In genomic region chr21:34078915-34079314, GRCh38 we compare ENCODE assay signal across 16 cellular contexts. TPM values are rescaled to one million over a fixed set of nuclear protein-coding genes. Genes with fewer than 3 reads are reported as not detected.
DNase-seq lines count a peak whose midpoint lies in the region; ATAC-seq, FAIRE-seq and TF ChIP-seq lines count a peak whose summit lies in the region.
"Had no signal": no experiment of that assay in that cellular context is flagged by ENCODE, and none has a peak within 500 bp of the region (broad histone marks: within the 10 kb centered on the region; RNA-seq: fewer than 3 reads in every experiment).

No MANE protein-coding gene starts in this region.

- H3K27me3 ChIP-seq in BLaER1 = no peaks in the 10 kb centered on the region
- H3K27me3 ChIP-seq: BE2C, gastroesophageal sphincter, testis had no signal

- intact Hi-C loops in activated CD8-positive, alpha-beta T cell treated with anti-CD3 and anti-CD28 coated beads for 36 hours (cut with micrococcal nuclease) = loop anchor here (5.0 kb wide), 3 partner anchors 48 to 132 kb away; no protein-coding TSS in a partner anchor

- FAIRE-seq in urothelium cell line (lab: Jason Lieb, UNC) = no peak

- no peak for TF ChIP-seq CTCF in activated CD8-positive, alpha-beta T cell treated with anti-CD3 and anti-CD28 coated beads for 36 hours (IDR thresholded peaks at IDR 0.05)

- H3K4me3 ChIP-seq in BLaER1 = no peak overlapping the region
- H3K4me3 ChIP-seq: gastroesophageal sphincter, SK-N-MC, testis had no signal

- peaks cover 26% of the 10 kb centered on the region; the same call in 1 of the 2 replicates for H3K36me3 ChIP-seq in BLaER1
- H3K36me3 ChIP-seq: BE2C, gastroesophageal sphincter had no signal

- POLR2A ChIA-PET in activated CD8-positive, alpha-beta T cell treated with anti-CD3 and anti-CD28 coated beads for 36 hours (lab: Charles Lee) = interaction anchor here (0.6 kb wide), 1 partner anchor 145 kb away, joined by 3 read pairs; no protein-coding TSS in a partner anchor

- peaks cover 50% of the 10 kb centered on the region for H3K4me1 ChIP-seq in BLaER1

- peak; percentile 34 for DNase-seq in Daoy (ENCODE audit: low read depth)
- peak; percentile 62 for DNase-seq in activated CD8-positive, alpha-beta T cell treated with anti-CD3 and anti-CD28 coated beads for 36 hours
- peak; percentile 43 to 49 (median 43) for DNase-seq in immature natural killer cell
- DNase-seq in NCI-H774 (lab: John Stamatoyannopoulos, UW) = no peak
- DNase-seq in NOMO-1 treated with dmso at 0.1 percent for 144 hours (lab: John Stamatoyannopoulos, UW; ENCODE audit: unreplicated experiment) = no peak
- DNase-seq in urothelium cell line (ENCODE audit: low spot score) = no peak
- DNase-seq in kidney glomerular epithelial cell (lab: John Stamatoyannopoulos, UW) = no peak
- DNase-seq: aorta; BE2C; effector CD8-positive, alpha-beta T cell; GF-D8; NCI-H187 treated with DMSO at 0.1 percent for 48 hours; testis had no signal

- ATAC-seq in activated CD8-positive, alpha-beta T cell treated with anti-CD3 and anti-CD28 coated beads for 36 hours = peak; percentile 15
- ATAC-seq: gastroesophageal sphincter had no signal

- H3K9me3 Mint-ChIP-seq in activated CD8-positive, alpha-beta T cell treated with anti-CD3 and anti-CD28 coated beads for 36 hours = no peaks in the 10 kb centered on the region
- no peaks in the 10 kb centered on the region for H3K9me3 Mint-ChIP-seq in immature natural killer cell

- H3K4me3 Mint-ChIP-seq in activated CD8-positive, alpha-beta T cell treated with anti-CD3 and anti-CD28 coated beads for 36 hours = peak overlapping the region; percentile 65
- H3K4me3 Mint-ChIP-seq in immature natural killer cell = peak overlapping the region; percentile 52 to 75 (median 71)

- H3K9me3 ChIP-seq in BLaER1 = no peaks in the 10 kb centered on the region
- H3K9me3 ChIP-seq: BE2C, gastroesophageal sphincter, testis had no signal

- no peak overlapping the region for H3K27ac ChIP-seq in BLaER1
- H3K27ac ChIP-seq: gastroesophageal sphincter, SK-N-MC, testis had no signal

- H3K4me2 ChIP-seq in BLaER1 = peak overlapping the region; percentile 97

- peaks cover 88% of the 10 kb centered on the region for H3K4me1 Mint-ChIP-seq in activated CD8-positive, alpha-beta T cell treated with anti-CD3 and anti-CD28 coated beads for 36 hours (ENCODE audit: low read depth)
- peaks cover 91 to 97% of the 10 kb centered on the region in 2 donors for H3K4me1 Mint-ChIP-seq in immature natural killer cell

- no peaks in the 10 kb centered on the region for H3K27me3 Mint-ChIP-seq in activated CD8-positive, alpha-beta T cell treated with anti-CD3 and anti-CD28 coated beads for 36 hours
- H3K27me3 Mint-ChIP-seq in immature natural killer cell (ENCODE audit: low read depth in 3 of 3) = peaks cover 4 to 11% (median 5%) of the 10 kb centered on the region in 3 donors

- peaks cover 84% of the 10 kb centered on the region for H3K36me3 Mint-ChIP-seq in activated CD8-positive, alpha-beta T cell treated with anti-CD3 and anti-CD28 coated beads for 36 hours (ENCODE audit: low read depth)
- H3K36me3 Mint-ChIP-seq in immature natural killer cell = peaks cover 7 to 16% (median 12%) of the 10 kb centered on the region in 3 donors

- no peak overlapping the region for H3K9ac ChIP-seq in BLaER1

- CTCF ChIA-PET in activated CD8-positive, alpha-beta T cell treated with anti-CD3 and anti-CD28 coated beads for 36 hours (lab: Charles Lee) = interaction anchor here (2.1 to 6.6 kb wide), 2 partner anchors 12 to 155 kb away, joined by 6 to 57 read pairs; no protein-coding TSS in a partner anchor

- peak overlapping the region; percentile 92 for H3K27ac Mint-ChIP-seq in activated CD8-positive, alpha-beta T cell treated with anti-CD3 and anti-CD28 coated beads for 36 hours
- H3K27ac Mint-ChIP-seq in immature natural killer cell = peak overlapping the region; percentile 19 to 85 (median 63)

- H4K20me1 ChIP-seq in BLaER1 = peaks cover 83% of the 10 kb centered on the region

RNA-seq across cellular contexts. Expression of gene MRPS6, which starts 5.5 kb away (rescaled TPM):
- 18.3 TPM in 2 replicates for total RNA-seq in Daoy (2014; rRNA removed; shearing (Covaris generic))
- total RNA-seq in activated CD8-positive, alpha-beta T cell treated with anti-CD3 and anti-CD28 coated beads for 36 hours = 10 to 100 TPM; 93.9 to 95.2 TPM
- 100 to 1,000 TPM; 194 to 275 (median 239) TPM for polyA plus RNA-seq in immature natural killer cell

RNA-seq across cellular contexts. Expression of gene SLC5A3, which starts 5.5 kb away (rescaled TPM):
- total RNA-seq in Daoy (2014; rRNA removed; shearing (Covaris generic)) = 9.8 and 11.3 TPM in 2 replicates
- total RNA-seq in activated CD8-positive, alpha-beta T cell treated with anti-CD3 and anti-CD28 coated beads for 36 hours = 10 to 100 TPM; 21.1 to 21.9 TPM
- polyA plus RNA-seq in immature natural killer cell = 1 to 10 TPM in 2 of 3 donors, under 1 TPM in 1; 0.81 to 2.8 (median 1.9) TPM

Comparison
In these comparisons a context has a peak if more than half of its experiments do, and no peak if none do; other contexts are left out.
1. DNase-seq: peak in Daoy (single experiment), activated CD8-positive, alpha-beta T cell treated with anti-CD3 and anti-CD28 coated beads for 36 hours (single experiment) and immature natural killer cell (3 of 3); none in NCI-H774 (single experiment), NOMO-1 treated with dmso at 0.1 percent for 144 hours (single experiment), urothelium cell line (single experiment) and kidney glomerular epithelial cell (single experiment).